8 cellular contexts compared by ENCODE assay signal in genomic region chr17:57256708-57257112, GRCh38. TPM values are rescaled to one million over a fixed set of nuclear protein-coding genes. Genes with fewer than 3 reads are reported as not detected.
A peak's percentile ranks its signal among the peaks of the same experiment; 100 is the strongest.
DNase-seq lines count a peak whose midpoint lies in the region; TF ChIP-seq lines count a peak whose summit lies in the region.

No MANE protein-coding gene starts in this region.

- no peak for TF ChIP-seq POLR2A in tibial nerve (IDR thresholded peaks at IDR 0.05)

- no peaks in the 10 kb centered on the region for H3K27me3 ChIP-seq in endocrine pancreas (ENCODE audit: control insufficient read depth, insufficient read depth, low read length)
- H3K27me3 ChIP-seq in muscle layer of colon (ENCODE audit: control insufficient read depth in 1 of 2, insufficient read depth in 2 of 2, low read length in 2 of 2) = no peaks in the 10 kb centered on the region
- no peaks in the 10 kb centered on the region for H3K27me3 ChIP-seq in tibial nerve

- no peaks in the 10 kb centered on the region for H3K9me3 Mint-ChIP-seq in IgD-negative memory B cell

- H3K4me3 ChIP-seq in endocrine pancreas (ENCODE audit: control insufficient read depth, insufficient read depth, low read length) (peak overlapping the region; percentile 92), muscle layer of colon (ENCODE audit: low read depth in 1 of 2, low read length in 2 of 2) (peak overlapping the region; percentile 40 to 63), tibial nerve (peak overlapping the region; percentile 70 to 97 (median 81))

- no peaks in the 10 kb centered on the region for H3K27me3 Mint-ChIP-seq in IgD-negative memory B cell

- H3K9ac ChIP-seq in endocrine pancreas (ENCODE audit: control insufficient read depth, insufficient read depth, low read length) (peak overlapping the region; percentile 43), muscle layer of colon (ENCODE audit: low read length) (peak overlapping the region; percentile 59)

- H3K4me1 Mint-ChIP-seq in IgD-negative memory B cell = peaks cover 32 to 50% (median 37%) of the 10 kb centered on the region in 3 donors

- H3K4me1 ChIP-seq in endocrine pancreas (ENCODE audit: control insufficient read depth, insufficient read depth, low read length) (no peaks in the 10 kb centered on the region), muscle layer of colon (ENCODE audit: insufficient read depth, low read length) (peaks cover 18% of the 10 kb centered on the region), tibial nerve (peaks cover 0 to 21% (median 7%) of the 10 kb centered on the region in 4 donors)

- H3K27ac ChIP-seq in muscle layer of colon (ENCODE audit: low read depth, low read length) = peak overlapping the region; percentile 27
- peak overlapping the region; percentile 71 to 96 (median 90) for H3K27ac ChIP-seq in tibial nerve

- no peak for TF ChIP-seq CTCF in tibial nerve (IDR thresholded peaks at IDR 0.05)

- 1 to 2% methylated on average over 31 to 34 of the region's 36 CpGs for WGBS in tibial nerve, 2 donors

- H3K4me3 Mint-ChIP-seq in IgD-negative memory B cell = peak overlapping the region; percentile 91 to 98 (median 96)

- no peak for TF ChIP-seq EP300 in tibial nerve (IDR thresholded peaks at IDR 0.05)

- H3K36me3 ChIP-seq in endocrine pancreas (ENCODE audit: control insufficient read depth, insufficient read depth, low read length) (no peaks in the 10 kb centered on the region), muscle layer of colon (ENCODE audit: insufficient read depth, low read length) (no peaks in the 10 kb centered on the region), tibial nerve (peaks cover 0 to 3% (median 0%) of the 10 kb centered on the region in 3 donors)

- peak overlapping the region; percentile 89 to 98 (median 97) for H3K27ac Mint-ChIP-seq in IgD-negative memory B cell

- peaks cover 5% of the 10 kb centered on the region for H3K36me3 Mint-ChIP-seq in IgD-negative memory B cell

- peak; percentile 54 for DNase-seq in NCI-H2227 (lab: John Stamatoyannopoulos, UW; ENCODE audit: unreplicated experiment)
- no peak for DNase-seq in NCI-H2227 treated with DMSO at 0.1 percent for 48 hours (lab: John Stamatoyannopoulos, UW)
- DNase-seq in activated CD4-positive, alpha-beta T cell treated with anti-CD3 and anti-CD28 coated beads for 48 hours = peak; percentile 51
- peak in 1 of 2 donors; percentile 24 for DNase-seq in tibial nerve (ENCODE audit: low spot score in 2 of 2)
- DNase-seq in NCI-H2107 (lab: John Stamatoyannopoulos, UW) = no peak

- H3K9me3 ChIP-seq in endocrine pancreas (ENCODE audit: control insufficient read depth, low read length) (no peaks in the 10 kb centered on the region), muscle layer of colon (ENCODE audit: low read length) (no peaks in the 10 kb centered on the region), tibial nerve (no peaks in the 10 kb centered on the region)

RNA-seq across cellular contexts. Expression of gene MSI2, which starts 0.4 kb away (rescaled TPM):
- polyA plus RNA-seq in IgD-negative memory B cell = 3.8 TPM
- 10 to 100 TPM; 11.5 to 18.3 (median 14.2) TPM for total RNA-seq in tibial nerve

Comparison
In these comparisons a context has a peak if more than half of its experiments do, and no peak if none do; other contexts are left out.
1. DNase-seq: peak in NCI-H2227 (single experiment) and activated CD4-positive, alpha-beta T cell treated with anti-CD3 and anti-CD28 coated beads for 48 hours (single experiment); none in NCI-H2227 treated with DMSO at 0.1 percent for 48 hours (single experiment) and NCI-H2107 (single experiment).
2. Peak in every context shown above with its lines, with median percentiles within 50 percentile points of each other: H3K4me3 ChIP-seq.